In genomic region chr18:78681396-78681795, GRCh38 we compare ENCODE assay signal across 7 cellular contexts.
"Had no signal": no experiment of that assay in that cellular context is flagged by ENCODE, and none has a peak within 500 bp of the region (broad histone marks: within the 10 kb centered on the region; RNA-seq: fewer than 3 reads in every experiment).

No MANE protein-coding gene starts in this region.

- H3K27ac ChIP-seq: HL-60 had no signal

- H3K4me2 ChIP-seq: GM23338 had no signal

- DNase-seq: H9, HCEC 1CT had no signal

- H3K4me3 ChIP-seq: GM23338 had no signal

- H2AFZ ChIP-seq: GM23338 had no signal

- ATAC-seq: GM23338, HepG2 had no signal

- FAIRE-seq: H1, H54, HepG2 had no signal
